In genomic region chr9:135087899-135088347, GRCh38 we compare ENCODE assay signal across 11 cellular contexts. TPM values are rescaled to one million over a fixed set of nuclear protein-coding genes. Genes with fewer than 3 reads are reported as not detected.
DNase-seq lines count a peak whose midpoint lies in the region; ATAC-seq and TF ChIP-seq lines count a peak whose summit lies in the region.
"Had no signal": no experiment of that assay in that cellular context is flagged by ENCODE, and none has a peak within 500 bp of the region (broad histone marks: within the 10 kb centered on the region; RNA-seq: fewer than 3 reads in every experiment).

No MANE protein-coding gene starts in this region.

- H2AFZ ChIP-seq in neuronal stem cell (ENCODE audit: low read length), result peak overlapping the region; percentile 63

- no peaks in the 10 kb centered on the region for H3K4me1 ChIP-seq in cardiac muscle cell (ENCODE audit: low read depth)
- H3K4me1 ChIP-seq in esophagus squamous epithelium, result peaks cover 17 to 51% (median 22%) of the 10 kb centered on the region in 3 donors
- H3K4me1 ChIP-seq in neuronal stem cell (ENCODE audit: control insufficient read depth in 2 of 2, insufficient read depth in 1 of 2, low read depth in 1 of 2, low read length in 2 of 2), result peaks cover 2 to 3% of the 10 kb centered on the region in 2 donors
- no peaks in the 10 kb centered on the region for H3K4me1 ChIP-seq in urinary bladder (ENCODE audit: insufficient read depth)

- no peak overlapping the region for H2BK12ac ChIP-seq in neuronal stem cell (ENCODE audit: low read length)

- no peak overlapping the region for H3K9ac ChIP-seq in neuronal stem cell (ENCODE audit: low read depth, low read length, poor library complexity)

- H3K79me1 ChIP-seq in neuronal stem cell (ENCODE audit: low read depth, low read length), result no peaks in the 10 kb centered on the region

- ATAC-seq in Right ventricle myocardium superior (ENCODE audit: poor library complexity) (no peak), HG03139 (IDR thresholded peaks at IDR 0.05; ENCODE audit: unreplicated experiment) (no peak), GM21717 (IDR thresholded peaks at IDR 0.05; ENCODE audit: unreplicated experiment) (no peak)
- ATAC-seq: natural killer cell treated with Interleukin-12 subunit alpha and Interleukin-12 subunit beta and Interleukin-15 and Interleukin-18, amount 100 ng/mL, for 72 hours had no signal

- no peak overlapping the region for H2BK120ac ChIP-seq in neuronal stem cell (ENCODE audit: low read depth, low read length)

- H3K9me3 ChIP-seq in cardiac muscle cell (ENCODE audit: low read depth) (no peaks in the 10 kb centered on the region), esophagus squamous epithelium (no peaks in the 10 kb centered on the region), neuronal stem cell (replicated peaks in 1 of 2; ENCODE audit: control insufficient read depth in 2 of 2, insufficient read depth in 1 of 2, low read depth in 1 of 2, low read length in 2 of 2) (peaks cover 0 to 6% of the 10 kb centered on the region in 2 donors)

- no peak overlapping the region for H3K18ac ChIP-seq in neuronal stem cell (ENCODE audit: low read length)

- WGBS in esophagus squamous epithelium, 2 donors, result 0% methylated on average over 4 of the region's 57 CpGs; no CpG with 5 or more reads in 1 of the 2 donors
- WGBS in neuronal stem cell (ENCODE audit: extremely low coverage in 2 of 2, insufficient read length in 2 of 2, insufficient replicate concordance in 1 of 2), 2 donors, result no CpG with 5 or more reads among the region's 57 CpGs
- WGBS in urinary bladder, result under 1% methylated on average over 57 of the region's 57 CpGs

- no peak for TF ChIP-seq POLR2A in esophagus squamous epithelium (IDR thresholded peaks at IDR 0.05)

- H3K4me3 ChIP-seq in cardiac muscle cell (peak overlapping the region; percentile 20), esophagus squamous epithelium (peak overlapping the region; percentile 26 to 68 (median 42)), neuronal stem cell (ENCODE audit: low read length in 2 of 2) (peak overlapping the region; percentile 44 to 76), urinary bladder (ENCODE audit: low read depth, low read length) (peak overlapping the region; percentile 46)

- intact Hi-C loops in Right ventricle myocardium superior (cut with DNase I) (loop anchor here (2.0 kb wide), 2 partner anchors 257 to 325 kb away; no protein-coding TSS in a partner anchor), esophagus squamous epithelium (cut with DNase I) (loop anchor here (2.0 to 5.0 kb wide), 2 partner anchors 257 to 324 kb away; no protein-coding TSS in a partner anchor)

- no peak overlapping the region for H3K23ac ChIP-seq in neuronal stem cell (ENCODE audit: low read depth, low read length, poor library complexity)

- no peak for TF ChIP-seq CTCF in cardiac muscle cell (IDR thresholded peaks at IDR 0.05; ENCODE audit: low read depth, low read length)
- no peak for TF ChIP-seq CTCF in esophagus squamous epithelium (IDR thresholded peaks at IDR 0.05)

- peak overlapping the region; percentile 95 for H3K4me2 ChIP-seq in neuronal stem cell (ENCODE audit: insufficient read depth, low read length, poor library complexity, severe bottlenecking)

- H3K4ac ChIP-seq in neuronal stem cell (ENCODE audit: low read length), result no peak overlapping the region

- H2BK5ac ChIP-seq in neuronal stem cell (ENCODE audit: low read length), result no peak overlapping the region

- H2AK5ac ChIP-seq in neuronal stem cell (ENCODE audit: low read depth, low read length), result no peak overlapping the region

- H3K27ac ChIP-seq in cardiac muscle cell (no peak overlapping the region), esophagus squamous epithelium (no peak overlapping the region), neuronal stem cell (replicated peaks; ENCODE audit: low read length) (no peak overlapping the region), urinary bladder (ENCODE audit: low read depth) (no peak overlapping the region)

- H3K27me3 ChIP-seq in cardiac muscle cell (peaks cover 39% of the 10 kb centered on the region), esophagus squamous epithelium (peaks cover 9 to 83% (median 11%) of the 10 kb centered on the region in 4 donors), neuronal stem cell (ENCODE audit: control insufficient read depth in 3 of 3, insufficient read depth in 3 of 3, low read depth in 1 of 3, low read length in 3 of 3) (peaks cover 17 to 51% (median 46%) of the 10 kb centered on the region in 3 experiments)

- peak overlapping the region; percentile 31 for H3K14ac ChIP-seq in neuronal stem cell (ENCODE audit: low read length)

- H3K36me3 ChIP-seq in cardiac muscle cell (no peaks in the 10 kb centered on the region), esophagus squamous epithelium (no peaks in the 10 kb centered on the region), neuronal stem cell (replicated peaks in 1 of 2; ENCODE audit: control insufficient read depth in 2 of 2, insufficient read depth in 2 of 2, low read length in 2 of 2) (no peaks in the 10 kb centered on the region), urinary bladder (ENCODE audit: insufficient read depth) (no peaks in the 10 kb centered on the region)

- H4K91ac ChIP-seq in neuronal stem cell (ENCODE audit: low read depth, low read length, poor library complexity), result no peak overlapping the region

- DNase-seq in cardiac muscle cell (ENCODE audit: low read depth in 1 of 2, low spot score in 1 of 2) (no peak), Right ventricle myocardium superior (no peak), esophagus squamous epithelium (lab: John Stamatoyannopoulos, UW) (no peak), neuronal stem cell (ENCODE audit: low spot score) (no peak)
- no peak for DNase-seq in activated effector memory CD4-positive, alpha-beta T cell treated with anti-CD3 and anti-CD28 coated beads, Interleukin-2, amount 50 U/mL, for 16 hours
- DNase-seq: stimulated activated CD4-positive, alpha-beta T cell treated with anti-CD3 and anti-CD28 coated beads, Interleukin-4, amount 100 ng/mL, for 1 hour; stimulated activated naive CD4-positive, alpha-beta T cell treated with Interleukin-2 at 50 U/mL for 16 hours had no signal

- no peak overlapping the region for H2BK15ac ChIP-seq in neuronal stem cell (ENCODE audit: low read length)

- H4K8ac ChIP-seq in neuronal stem cell (ENCODE audit: low read depth, low read length), result no peak overlapping the region

RNA-seq across cellular contexts. Expression of gene OLFM1, which starts 0.5 kb away (rescaled TPM):
- total RNA-seq in cardiac muscle cell, result 2.4 and 6.3 TPM in 2 replicates
- 3.8 and 4.0 TPM in 2 replicates for polyA plus RNA-seq in cardiac muscle cell
- 11.9 TPM for total RNA-seq in Right ventricle myocardium superior
- total RNA-seq in esophagus squamous epithelium, result 10 to 100 TPM in 2 of 4 donors, 1 to 10 TPM in 1, under 1 TPM in 1; 0.64 to 17.5 (median 10.9) TPM
- polyA plus RNA-seq in neuronal stem cell (2013, experiment 1 of 2), result 5.8 TPM
- polyA plus RNA-seq in neuronal stem cell (2013, experiment 2 of 2), result 5.8 TPM
- 21.8 TPM for total RNA-seq in urinary bladder
- polyA plus RNA-seq in urinary bladder, result 45.7 TPM
- total RNA-seq: natural killer cell treated with Interleukin-12 subunit alpha and Interleukin-12 subunit beta and Interleukin-15 and Interleukin-18, amount 100 ng/mL, for 72 hours had no signal
